ENCODE assay signal across 9 cellular contexts in genomic region chr2:216696751-216697560, GRCh38. TPM values are rescaled to one million over a fixed set of nuclear protein-coding genes. Genes with fewer than 3 reads are reported as not detected.
DNase-seq lines count a peak whose midpoint lies in the region; ATAC-seq and TF ChIP-seq lines count a peak whose summit lies in the region.
"Had no signal": no experiment of that assay in that cellular context is flagged by ENCODE, and none has a peak within 500 bp of the region (broad histone marks: within the 10 kb centered on the region; RNA-seq: fewer than 3 reads in every experiment).

No MANE protein-coding gene starts in this region.

- TF ChIP-seq EP300 in gastroesophageal sphincter (IDR thresholded peaks at IDR 0.05): no peak

- peak overlapping the region; percentile 28 for H3K9ac ChIP-seq in SK-N-MC (ENCODE audit: insufficient read length)

- no peak for ATAC-seq in gastroesophageal sphincter
- ATAC-seq in HG03196 (IDR thresholded peaks at IDR 0.05; ENCODE audit: unreplicated experiment): no peak
- no peak for ATAC-seq in HG03378 (IDR thresholded peaks at IDR 0.05; ENCODE audit: unreplicated experiment)
- no peak for ATAC-seq in HG02938 (IDR thresholded peaks at IDR 0.05; ENCODE audit: unreplicated experiment)

- POLR2A ChIA-PET in HEK293 (lab: Yijun Ruan, JAX): no interaction called here

- H3K27me3 ChIP-seq in gastroesophageal sphincter (peaks cover 11% of the 10 kb centered on the region), thyroid gland (no peaks in the 10 kb centered on the region)

- TF ChIP-seq POLR2A in gastroesophageal sphincter (IDR thresholded peaks at IDR 0.05) (no peak), thyroid gland (IDR thresholded peaks at IDR 0.05) (no peak)

- no peaks in the 10 kb centered on the region for H3K9me3 ChIP-seq in HEK293 (ENCODE audit: control insufficient read depth, insufficient read depth, low read depth, low read length)
- no peaks in the 10 kb centered on the region for H3K9me3 ChIP-seq in SK-N-MC (ENCODE audit: low read depth, low read length)
- H3K9me3 ChIP-seq in gastroesophageal sphincter: no peaks in the 10 kb centered on the region
- H3K9me3 ChIP-seq in thyroid gland: no peaks in the 10 kb centered on the region

- CTCF ChIA-PET in HEK293 (lab: Yijun Ruan, JAX): interaction anchor here (0.6 to 5.1 kb wide), 16 partner anchors 10 to 1047 kb away, joined by 3 to 31 read pairs (median 4); no protein-coding TSS in a partner anchor

- peak overlapping the region; percentile 94; the same call in 1 of the 2 replicates for H3K27ac ChIP-seq in HEK293 (ENCODE audit: extremely low read depth, low read depth, low read length)
- peak overlapping the region; percentile 92; the same call in 1 of the 2 replicates for H3K27ac ChIP-seq in SK-N-MC
- H3K27ac ChIP-seq in gastroesophageal sphincter: peak overlapping the region; percentile 30 to 93 (median 92)
- peak overlapping the region; percentile 31 to 86 (median 63) for H3K27ac ChIP-seq in thyroid gland

- 21 to 43% methylated on average over 3 to 7 of the region's 7 CpGs for WGBS in gastroesophageal sphincter (ENCODE audit: low coverage in 1 of 2), 2 donors
- WGBS in thyroid gland, 2 donors: 34 to 39% methylated on average over 7 of the region's 7 CpGs

- TF ChIP-seq CTCF in HEK293 (tag by site-specific recombination; IDR thresholded peaks at IDR 0.05) (peak; percentile 58), gastroesophageal sphincter (IDR thresholded peaks at IDR 0.05) (peak; percentile 41 to 85 (median 74)), thyroid gland (IDR thresholded peaks at IDR 0.05) (peak; percentile 34 to 80 (median 65))

- H3K4me1 ChIP-seq in HEK293 (ENCODE audit: control insufficient read depth, insufficient read depth, low read length) (peaks cover 47% of the 10 kb centered on the region), gastroesophageal sphincter (peaks cover 5 to 85% (median 9%) of the 10 kb centered on the region in 3 donors), thyroid gland (peaks cover 25 to 55% of the 10 kb centered on the region in 2 donors)

- H3K4me3 ChIP-seq in HEK293 (ENCODE audit: low read depth, low read length) (no peak overlapping the region), SK-N-MC (peak overlapping the region; percentile 65), gastroesophageal sphincter (no peak overlapping the region), thyroid gland (replicated peaks in 1 of 3) (no peak overlapping the region)

- intact Hi-C loops in thyroid gland (cut with DNase I): loop anchor here (5.0 to 10.0 kb wide), 4 partner anchors 285 to 815 kb away; no protein-coding TSS in a partner anchor

- DNase-seq in AG08395 (ENCODE audit: low spot score) (peak; percentile 35), SK-N-MC (ENCODE audit: low read depth, low spot score) (no peak), thyroid gland (peak in 1 of 2 donors; percentile 35)
- DNase-seq: activated naive CD8-positive, alpha-beta T cell treated with anti-CD3 and anti-CD28 coated beads, Interleukin-2, amount 10 ng/mL, durations not matched to agents 7 days and 5 days had no signal

- H3K36me3 ChIP-seq in HEK293 (ENCODE audit: control insufficient read depth in 2 of 2, insufficient read depth in 1 of 2, low read length in 2 of 2): no peaks in the 10 kb centered on the region
- H3K36me3 ChIP-seq in SK-N-MC (ENCODE audit: insufficient read depth, low read length): no peaks in the 10 kb centered on the region
- H3K36me3 ChIP-seq in gastroesophageal sphincter: no peaks in the 10 kb centered on the region
- no peaks in the 10 kb centered on the region for H3K36me3 ChIP-seq in thyroid gland

TF ChIP-seq in HEK293, 187 proteins besides CTCF, POLR2A, EP300 and RAD21 (continues in another document):
- TF ChIP-seq MEIS1 (CRISPR knock-in tag; IDR thresholded peaks at IDR 0.05; ENCODE audit: borderline replicate concordance) (no peak), KLF7 (tag by site-specific recombination; IDR thresholded peaks at IDR 0.05; ENCODE audit: borderline replicate concordance) (no peak), ZNF48 (tag by site-specific recombination; IDR thresholded peaks at IDR 0.05) (no peak), ZNF302 (tag by site-specific recombination; IDR thresholded peaks at IDR 0.05; ENCODE audit: low read depth) (no peak), ZNF350 (tag by site-specific recombination; IDR thresholded peaks at IDR 0.05) (no peak), ZNF335 (tag by site-specific recombination; conservative IDR thresholded peaks at IDR 0.05) (peak; percentile 46), EGR2 (tag by site-specific recombination; IDR thresholded peaks at IDR 0.05; ENCODE audit: low read depth) (no peak), ZNF670 (tag by site-specific recombination; IDR thresholded peaks at IDR 0.05; ENCODE audit: low read depth) (no peak), ZNF514 (tag by site-specific recombination; IDR thresholded peaks at IDR 0.05) (no peak), ZNF292 (tag by site-specific recombination; IDR thresholded peaks at IDR 0.05; ENCODE audit: borderline replicate concordance, low read depth) (no peak), ZNF626 (tag by site-specific recombination; IDR thresholded peaks at IDR 0.05) (no peak), ZNF510 (tag by site-specific recombination; IDR thresholded peaks at IDR 0.05; ENCODE audit: insufficient replicate concordance) (no peak), ZBTB20 (tag by site-specific recombination; IDR thresholded peaks at IDR 0.05) (no peak), TRIM28 (IDR thresholded peaks at IDR 0.05; ENCODE audit: borderline replicate concordance, low read length) (peak; percentile 50; the same call in 1 of the 2 replicates), PRDM10 (tag by site-specific recombination; IDR thresholded peaks at IDR 0.05) (peak; percentile 18; the same call in 1 of the 2 replicates), ZNF394 (tag by site-specific recombination; IDR thresholded peaks at IDR 0.05; ENCODE audit: borderline replicate concordance) (no peak), ZNF610 (tag by site-specific recombination; IDR thresholded peaks at IDR 0.05; ENCODE audit: borderline replicate concordance) (no peak), KLF16 (tag by site-specific recombination; IDR thresholded peaks at IDR 0.05) (no peak), ZNF311 (tag by site-specific recombination; IDR thresholded peaks at IDR 0.05; ENCODE audit: borderline replicate concordance) (no peak), INSM2 (tag by site-specific recombination; IDR thresholded peaks at IDR 0.05) (no peak), ZNF561 (tag by site-specific recombination; IDR thresholded peaks at IDR 0.05; ENCODE audit: borderline replicate concordance) (no peak), ZBTB26 (tag by site-specific recombination; optimal IDR thresholded peaks at IDR 0.05) (no peak)

RNA-seq across cellular contexts. Expression of gene IGFBP5, which starts 1.6 kb away (rescaled TPM):
- 1,000 to 10,000 TPM in 1 of 4 donors, 100 to 1,000 TPM in 3; 313 to 1,402 (median 682) TPM for total RNA-seq in gastroesophageal sphincter
- total RNA-seq in thyroid gland: 1,000 to 10,000 TPM in 1 of 4 donors, 100 to 1,000 TPM in 3; 704 to 1,519 (median 952) TPM
